ENCODE assay signal across 11 cellular contexts in genomic region chr11:95891423-95892177, GRCh38. TPM values are rescaled to one million over a fixed set of nuclear protein-coding genes. Genes with fewer than 3 reads are reported as not detected.
DNase-seq lines count a peak whose midpoint lies in the region; ATAC-seq and TF ChIP-seq lines count a peak whose summit lies in the region.
"Had no signal": no experiment of that assay in that cellular context is flagged by ENCODE, and none has a peak within 500 bp of the region (broad histone marks: within the 10 kb centered on the region; RNA-seq: fewer than 3 reads in every experiment).

No MANE protein-coding gene starts in this region.

- H3K4me3 ChIP-seq in heart right ventricle (no peak overlapping the region), left ventricle myocardium inferior (no peak overlapping the region), aorta (ENCODE audit: low read length in 2 of 2) (no peak overlapping the region)
- H3K4me3 ChIP-seq: prostate gland, SJSA1 had no signal

- H3K36me3 ChIP-seq in heart right ventricle (peaks cover 0 to 16% (median 5%) of the 10 kb centered on the region in 9 donors), left ventricle myocardium inferior (peaks cover 14% of the 10 kb centered on the region), aorta (ENCODE audit: control insufficient read depth in 1 of 2, insufficient read depth in 2 of 2, low read length in 1 of 2) (no peaks in the 10 kb centered on the region)
- H3K36me3 ChIP-seq: prostate gland, SJSA1 had no signal

- H3K27ac ChIP-seq in heart right ventricle (no peak overlapping the region), left ventricle myocardium inferior (replicated peaks) (no peak overlapping the region), aorta (ENCODE audit: low read depth in 1 of 2, low read length in 2 of 2) (peak overlapping the region in 1 of 2 donors; percentile 84)
- H3K27ac ChIP-seq: prostate gland, SJSA1 had no signal

- DNase-seq in heart right ventricle (no peak), left ventricle myocardium inferior (no peak), dermis blood vessel endothelial cell (peak; percentile 31), aorta (no peak), NCI-H446 treated with DMSO at 0.1 percent for 48 hours (lab: John Stamatoyannopoulos, UW) (no peak)
- no peak for DNase-seq in activated T-cell treated with anti-CD3 and anti-CD28 coated beads, Interleukin-2, amount 50 U/mL, for 48 hours
- DNase-seq in activated naive CD4-positive, alpha-beta T cell treated with Interleukin-2 at 50 U/mL for 16 hours, result no peak
- DNase-seq: NCI-H187 treated with DMSO at 0.1 percent for 48 hours had no signal

- 68 to 70% methylated on average over 4 of the region's 4 CpGs for WGBS in heart right ventricle, 2 donors
- WGBS in aorta, 2 donors, result 17 to 29% methylated on average over 4 of the region's 4 CpGs

- H3K9me3 ChIP-seq in heart right ventricle (no peaks in the 10 kb centered on the region), left ventricle myocardium inferior (replicated peaks) (no peaks in the 10 kb centered on the region), aorta (ENCODE audit: control insufficient read depth, low read length) (no peaks in the 10 kb centered on the region)
- H3K9me3 ChIP-seq: prostate gland, SJSA1 had no signal

- ATAC-seq in heart right ventricle (peak in 5 of 8 donors; percentile 25 to 46 (median 41)), HG03139 (IDR thresholded peaks at IDR 0.05; ENCODE audit: unreplicated experiment) (peak; percentile 55), aorta (ENCODE audit: low FRiP score) (peak; percentile 62)

- H3K4me1 ChIP-seq in heart right ventricle (peaks cover 0 to 38% (median 8%) of the 10 kb centered on the region in 9 donors), left ventricle myocardium inferior (peaks cover 31% of the 10 kb centered on the region), aorta (ENCODE audit: control insufficient read depth in 1 of 2, insufficient read depth in 2 of 2, low read length in 2 of 2) (peaks cover 5 to 8% of the 10 kb centered on the region in 2 donors)
- H3K4me1 ChIP-seq: prostate gland, SJSA1 had no signal

- TF ChIP-seq CTCF in heart right ventricle (IDR thresholded peaks at IDR 0.05) (no peak), left ventricle myocardium inferior (IDR thresholded peaks at IDR 0.05; ENCODE audit: borderline replicate concordance) (no peak)

- intact Hi-C loops in heart right ventricle (cut with DNase I), result no loop called here
- intact Hi-C loops in left ventricle myocardium inferior (cut with micrococcal nuclease), result no loop called here
- intact Hi-C loops in aorta (cut with DNase I), result no loop called here

- H3K27me3 ChIP-seq in heart right ventricle (no peaks in the 10 kb centered on the region), left ventricle myocardium inferior (ENCODE audit: low read depth) (no peaks in the 10 kb centered on the region), aorta (ENCODE audit: control insufficient read depth in 1 of 2, insufficient read depth in 2 of 2, low read length in 1 of 2) (no peaks in the 10 kb centered on the region)
- H3K27me3 ChIP-seq: SJSA1 had no signal

RNA-seq across cellular contexts. Expression of gene MTMR2, which starts 32.3 kb away (rescaled TPM):
- 10 to 100 TPM; 16.3 to 23.1 (median 20.3) TPM for total RNA-seq in heart right ventricle
- 10 to 100 TPM in 1 of 2 donors, 1 to 10 TPM in 1; 7.8 to 10.2 TPM for polyA plus RNA-seq in heart right ventricle
- 16.7 TPM for total RNA-seq in left ventricle myocardium inferior
- total RNA-seq in dermis blood vessel endothelial cell, result 63.6 and 131 TPM in 2 replicates
- 10 to 100 TPM; 36.4 to 40.6 TPM for total RNA-seq in aorta
- 10 to 100 TPM; 24.8 to 28.3 TPM for polyA plus RNA-seq in aorta
